ENCODE assay signal across 33 cellular contexts in the genomic region with DNA sequence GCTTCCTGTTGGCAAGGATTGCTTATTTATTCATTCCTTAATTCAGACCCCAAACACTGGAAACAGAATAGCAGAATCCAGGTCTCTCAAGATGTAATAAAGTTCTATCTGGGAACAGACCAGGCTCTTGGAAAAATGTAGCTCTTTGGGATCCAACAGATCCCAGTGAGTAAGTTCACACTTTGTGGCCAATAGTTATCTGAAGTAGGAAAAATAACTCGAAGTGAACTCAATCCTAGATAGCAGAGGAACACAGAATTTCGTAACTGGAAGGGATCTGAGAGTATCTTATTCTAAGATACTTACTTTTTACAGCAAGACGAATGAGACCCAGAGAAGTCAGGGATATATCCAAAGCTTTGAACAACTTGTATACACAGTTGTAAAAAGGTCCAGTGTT.
"Had no signal": no experiment of that assay in that cellular context is flagged by ENCODE, and none has a peak within 500 bp of the region (broad histone marks: within the 10 kb centered on the region; RNA-seq: fewer than 3 reads in every experiment).

No MANE protein-coding gene starts in this region.

- H3K27me3 ChIP-seq: adrenal gland, brain microvascular endothelial cell, esophagus squamous epithelium, foreskin keratinocyte, gastrocnemius medialis had no signal

- FAIRE-seq: astrocyte, colon had no signal

- H3K4me3 Mint-ChIP-seq: activated B cell treated with CpG ODN at 0.5 μM for 24 hours; activated CD8-positive, alpha-beta T cell treated with anti-CD3 and anti-CD28 coated beads for 36 hours; activated naive CD4-positive, alpha-beta T cell treated with anti-CD3 and anti-CD28 coated beads for 36 hours; activated naive CD4-positive, alpha-beta T cell treated with anti-CD3 and anti-CD28 coated beads, Interleukin-2, amount 50 U/mL, for 24 hours; activated naive CD8-positive, alpha-beta T cell treated with anti-CD3 and anti-CD28 coated beads for 36 hours; activated naive CD8-positive, alpha-beta T cell treated with anti-CD3 and anti-CD28 coated beads, Interleukin-2, amount 50 U/mL, for 24 hours; activated T-helper 1 cell treated with anti-CD3 and anti-CD28 coated beads, Interleukin-12 subunit alpha, Interleukin-12 subunit beta, Interleukin-2, Interleukin-4 antibody, amounts not matched to agents 30 ng/mL and 10 ng/mL and 1 ng/mL, durations not matched to agents 14 hours and 24 hours and 36 hours; effector memory CD8-positive, alpha-beta T cell; T-helper 17 cell; T-helper 2 cell treated with Interferon-gamma antibody and Interleukin-4, amounts not matched to agents 5 μg/mL and 100 μg/mL, for 36 hours had no signal

- DNase-seq: activated B cell treated with CpG ODN at 0.5 μM for 24 hours; activated CD4-positive, alpha-beta T cell treated with anti-CD3 and anti-CD28 coated beads for 48 hours; activated CD4-positive, alpha-beta T cell treated with anti-CD3 and anti-CD28 coated beads, Interleukin-2, amount 50 U/mL, for 1 hour; activated CD4-positive, alpha-beta T cell treated with anti-CD3 and anti-CD28 coated beads, Interleukin-2, amount 50 U/mL, for 48 hours; activated CD8-positive, alpha-beta memory T cell treated with anti-CD3 and anti-CD28 coated beads for 24 hours; activated CD8-positive, alpha-beta T cell treated with anti-CD3 and anti-CD28 coated beads for 36 hours; activated effector memory CD4-positive, alpha-beta T cell treated with anti-CD3 and anti-CD28 coated beads, Interleukin-2, amount 50 U/mL, for 16 hours; activated naive CD4-positive, alpha-beta T cell treated with anti-CD3 and anti-CD28 coated beads for 36 hours; activated naive CD8-positive, alpha-beta T cell treated with anti-CD3 and anti-CD28 coated beads for 36 hours; activated naive CD8-positive, alpha-beta T cell treated with anti-CD3 and anti-CD28 coated beads, Interleukin-2, amount 50 U/mL, for 24 hours; activated T-cell treated with anti-CD3 and anti-CD28 coated beads, Interleukin-2, amount 50 U/mL, for 48 hours; adrenal gland; brain microvascular endothelial cell; caudate nucleus; cortex of kidney; dermis blood vessel endothelial cell; effector CD4-positive, alpha-beta T cell; effector memory CD8-positive, alpha-beta T cell; esophagus squamous epithelium; foreskin keratinocyte; gastrocnemius medialis; T-helper 1 cell; T-helper 17 cell; T1000; WERI-Rb-1 had no signal

- H3K36me3 ChIP-seq: adrenal gland had no signal

- H3K27me3 Mint-ChIP-seq: activated naive CD8-positive, alpha-beta T cell treated with anti-CD3 and anti-CD28 coated beads for 36 hours; activated naive CD8-positive, alpha-beta T cell treated with anti-CD3 and anti-CD28 coated beads, Interleukin-2, amount 50 U/mL, for 24 hours had no signal

- H3K27ac ChIP-seq: adrenal gland, brain microvascular endothelial cell, epithelial cell of prostate, esophagus squamous epithelium, foreskin keratinocyte, gastrocnemius medialis, WERI-Rb-1 had no signal

- H3K9me3 Mint-ChIP-seq: activated B cell treated with CpG ODN at 0.5 μM for 24 hours; activated CD8-positive, alpha-beta T cell treated with anti-CD3 and anti-CD28 coated beads for 36 hours; activated naive CD4-positive, alpha-beta T cell treated with anti-CD3 and anti-CD28 coated beads for 36 hours; activated naive CD4-positive, alpha-beta T cell treated with anti-CD3 and anti-CD28 coated beads, Interleukin-2, amount 50 U/mL, for 24 hours; activated naive CD8-positive, alpha-beta T cell treated with anti-CD3 and anti-CD28 coated beads for 36 hours; activated naive CD8-positive, alpha-beta T cell treated with anti-CD3 and anti-CD28 coated beads, Interleukin-2, amount 50 U/mL, for 24 hours; activated T-helper 1 cell treated with anti-CD3 and anti-CD28 coated beads, Interleukin-12 subunit alpha, Interleukin-12 subunit beta, Interleukin-2, Interleukin-4 antibody, amounts not matched to agents 30 ng/mL and 10 ng/mL and 1 ng/mL, durations not matched to agents 14 hours and 24 hours and 36 hours; activated T-helper 2 cell treated with anti-CD3 and anti-CD28 coated beads, Interferon-gamma antibody, Interleukin-2, Interleukin-4, amounts not matched to agents 10 μg/mL and 5 μg/mL and 100 μg/mL, durations not matched to agents 14 hours and 24 hours and 36 hours; effector memory CD8-positive, alpha-beta T cell; T-helper 2 cell treated with Interferon-gamma antibody and Interleukin-4, amounts not matched to agents 5 μg/mL and 100 μg/mL, for 36 hours had no signal

- H3K4me3 ChIP-seq: adrenal gland, esophagus squamous epithelium, gastrocnemius medialis had no signal

- H3K4me1 ChIP-seq: esophagus squamous epithelium, foreskin keratinocyte had no signal

- ATAC-seq: activated CD4-positive, CD25-positive, alpha-beta regulatory T cell treated with anti-CD3 and anti-CD28 coated beads, Interleukin-2, amount 50 U/mL, for 24 hours; activated CD8-positive, alpha-beta T cell treated with anti-CD3 and anti-CD28 coated beads for 36 hours; activated naive CD8-positive, alpha-beta T cell treated with anti-CD3 and anti-CD28 coated beads, Interleukin-2, amount 50 U/mL, for 24 hours; effector memory CD8-positive, alpha-beta T cell; foreskin keratinocyte; gastrocnemius medialis; T-helper 17 cell had no signal

- H3K4me1 Mint-ChIP-seq: activated B cell treated with CpG ODN at 0.5 μM for 24 hours; activated naive CD4-positive, alpha-beta T cell treated with anti-CD3 and anti-CD28 coated beads, Interleukin-2, amount 50 U/mL, for 24 hours; activated naive CD8-positive, alpha-beta T cell treated with anti-CD3 and anti-CD28 coated beads for 36 hours; activated naive CD8-positive, alpha-beta T cell treated with anti-CD3 and anti-CD28 coated beads, Interleukin-2, amount 50 U/mL, for 24 hours had no signal

- H3K9me3 ChIP-seq: adrenal gland, esophagus squamous epithelium, gastrocnemius medialis had no signal

- H3K36me3 Mint-ChIP-seq: activated naive CD4-positive, alpha-beta T cell treated with anti-CD3 and anti-CD28 coated beads, Interleukin-2, amount 50 U/mL, for 24 hours; activated naive CD8-positive, alpha-beta T cell treated with anti-CD3 and anti-CD28 coated beads for 36 hours had no signal
